8 cellular contexts compared by ENCODE assay signal in genomic region chr5:180811012-180811622, GRCh38. TPM values are rescaled to one million over a fixed set of nuclear protein-coding genes. Genes with fewer than 3 reads are reported as not detected.
DNase-seq lines count a peak whose midpoint lies in the region; ATAC-seq, FAIRE-seq and TF ChIP-seq lines count a peak whose summit lies in the region.

No MANE protein-coding gene starts in this region.

- H3K36me3 ChIP-seq in A673 (ENCODE audit: insufficient read depth, low read length, poor library complexity, severe bottlenecking) (no peaks in the 10 kb centered on the region), body of pancreas (replicated peaks in 1 of 2; ENCODE audit: insufficient read depth in 1 of 2, low read depth in 2 of 2) (no peaks in the 10 kb centered on the region), mesodermal cell (ENCODE audit: control insufficient read depth, insufficient read depth, low read length) (peaks cover 10% of the 10 kb centered on the region)

- no peak for FAIRE-seq in frontal cortex (lab: Jason Lieb, UNC)

- H3K9me3 ChIP-seq in A673 (ENCODE audit: low read depth, low read length, poor library complexity, severe bottlenecking) (no peaks in the 10 kb centered on the region), body of pancreas (no peaks in the 10 kb centered on the region), mesodermal cell (ENCODE audit: control insufficient read depth, low read length) (no peaks in the 10 kb centered on the region)

- CTCF ChIA-PET in A673 (lab: Charles Lee), result interaction anchor here (0.6 kb wide), 1 partner anchor 25 kb away, joined by 4 read pairs; no protein-coding TSS in a partner anchor

- DNase-seq in A673 (ENCODE audit: low spot score) (no peak), HFF-Myc (ENCODE audit: extremely low read depth, low read depth) (no peak), body of pancreas (no peak), frontal cortex (ENCODE audit: low spot score in 2 of 2) (no peak), RPMI8226 (no peak)

- intact Hi-C loops in A673 (cut with micrococcal nuclease; ENCODE audit: unreplicated experiment), result no loop called here
- intact Hi-C loops in body of pancreas (cut with DNase I), result no loop called here

- BruUV-seq in A673 (replicated peaks; lab: Mats Ljungman, UMichigan), result TSS peak; percentile 66

- H3K4me1 ChIP-seq in A673 (ENCODE audit: insufficient read depth, low read length, poor library complexity, severe bottlenecking) (peaks cover 4% of the 10 kb centered on the region), body of pancreas (peaks cover 53% of the 10 kb centered on the region), mesodermal cell (ENCODE audit: control insufficient read depth, insufficient read depth, low read length, poor library complexity, severe bottlenecking) (peaks cover 3% of the 10 kb centered on the region)

- H3K27ac ChIP-seq in A673 (ENCODE audit: low read depth, low read length, poor library complexity, severe bottlenecking) (peak overlapping the region; percentile 99), body of pancreas (peak overlapping the region; percentile 92 to 99 (median 94)), mesodermal cell (ENCODE audit: low read depth, low read length, severe bottlenecking) (peak overlapping the region; percentile 92)

- TF ChIP-seq POLR2A in body of pancreas (IDR thresholded peaks at IDR 0.05), result no peak

- POLR2A ChIA-PET in A673 (lab: Charles Lee; ENCODE audit: low non-redundant PET), result interaction anchor here (0.5 kb wide), 1 partner anchor 159 kb away, joined by 5 read pairs; no protein-coding TSS in a partner anchor

- TF ChIP-seq CTCF in A673 (conservative IDR thresholded peaks at IDR 0.05; ENCODE audit: low read depth, low read length) (no peak), HFF-Myc (IDR thresholded peaks at IDR 0.05; ENCODE audit: low read depth, low read length, missing control alignments) (no peak), body of pancreas (IDR thresholded peaks at IDR 0.05) (no peak)

- ATAC-seq in body of pancreas (no peak), GM21515 (IDR thresholded peaks at IDR 0.05; ENCODE audit: unreplicated experiment) (no peak), GM18873 (IDR thresholded peaks at IDR 0.05; ENCODE audit: low FRiP score, unreplicated experiment) (no peak)

- H3K27me3 ChIP-seq in A673 (replicated peaks; ENCODE audit: insufficient read depth, low read depth, low read length, poor library complexity) (no peaks in the 10 kb centered on the region), body of pancreas (no peaks in the 10 kb centered on the region)

- H3K4me3 ChIP-seq in A673 (ENCODE audit: low read depth, low read length, poor library complexity, severe bottlenecking) (peak overlapping the region; percentile 59), HFF-Myc (replicated peaks; ENCODE audit: low read depth, low read length) (peak overlapping the region; percentile 56), body of pancreas (peak overlapping the region in 1 of 2 donors; percentile 3), mesodermal cell (ENCODE audit: extremely low read depth, insufficient read depth, low read length, poor library complexity, severe bottlenecking) (peak overlapping the region; percentile 64)

- WGBS in body of pancreas, 2 donors, result 7 to 45% methylated on average over 4 to 22 of the region's 22 CpGs
- 14 to 17% methylated on average over 17 to 18 of the region's 22 CpGs for WGBS in mesodermal cell (ENCODE audit: insufficient coverage in 2 of 2), 2 experiments

RNA-seq across cellular contexts. Expression of gene MGAT1, which starts 8.5 kb away (rescaled TPM):
- total RNA-seq in A673 (2021) (48.7 and 49.9 TPM in 2 replicates), body of pancreas (10 to 100 TPM; 96.2 to 98.8 TPM), frontal cortex (19.6 TPM)
- 78.6 TPM for polyA plus RNA-seq in mesodermal cell (2013, experiment 1 of 2)
- polyA plus RNA-seq in mesodermal cell (2013, experiment 2 of 2), result 67.6 TPM

RNA-seq across cellular contexts. Expression of gene ZFP62, which starts 50.0 kb away (rescaled TPM):
- total RNA-seq in A673 (2021) (28.2 and 28.7 TPM in 2 replicates), body of pancreas (10 to 100 TPM; 17.1 to 24.6 TPM), frontal cortex (57.5 TPM)
- 19.7 TPM for polyA plus RNA-seq in mesodermal cell (2013, experiment 1 of 2)
- 28.6 TPM for polyA plus RNA-seq in mesodermal cell (2013, experiment 2 of 2)
